ENCODE assay signal across 1 cellular context in the genomic region with DNA sequence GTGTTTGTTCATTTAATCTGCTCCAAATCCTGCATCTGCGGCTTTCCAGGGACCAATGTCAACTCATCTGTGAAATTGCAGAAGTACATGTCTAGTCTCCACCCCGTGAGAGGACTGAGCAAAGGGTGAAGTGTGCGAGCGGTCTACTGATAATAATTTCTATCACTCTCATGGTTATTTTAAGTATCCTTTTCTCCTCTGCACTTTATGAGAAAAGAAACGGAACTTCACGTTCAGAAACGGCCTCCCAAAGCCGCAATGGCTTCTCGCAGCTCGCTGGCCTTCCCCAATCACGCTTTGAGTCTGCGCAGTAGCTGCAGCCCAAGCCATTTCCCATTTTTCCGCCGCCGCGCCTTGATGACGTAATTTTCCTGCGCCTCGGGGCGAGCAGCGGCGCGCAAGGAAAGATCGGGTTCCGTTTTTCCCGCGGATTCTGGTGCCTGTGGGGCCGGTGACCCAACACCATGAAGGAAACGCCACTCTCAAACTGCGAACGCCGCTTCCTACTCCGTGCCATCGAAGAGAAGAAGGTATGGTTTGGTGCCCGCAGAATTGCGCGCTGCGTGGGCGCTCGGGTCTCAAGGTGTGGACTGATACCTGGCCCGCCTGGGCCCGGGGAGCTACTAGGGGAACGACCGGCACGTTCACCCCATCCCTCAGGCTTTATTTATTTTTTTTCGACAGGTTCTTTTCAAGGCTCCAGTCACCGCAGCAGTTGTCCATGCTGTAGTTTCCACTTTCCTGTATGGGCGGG.
TF ChIP-seq lines count a peak whose summit lies in the region.

A gene with protein sequence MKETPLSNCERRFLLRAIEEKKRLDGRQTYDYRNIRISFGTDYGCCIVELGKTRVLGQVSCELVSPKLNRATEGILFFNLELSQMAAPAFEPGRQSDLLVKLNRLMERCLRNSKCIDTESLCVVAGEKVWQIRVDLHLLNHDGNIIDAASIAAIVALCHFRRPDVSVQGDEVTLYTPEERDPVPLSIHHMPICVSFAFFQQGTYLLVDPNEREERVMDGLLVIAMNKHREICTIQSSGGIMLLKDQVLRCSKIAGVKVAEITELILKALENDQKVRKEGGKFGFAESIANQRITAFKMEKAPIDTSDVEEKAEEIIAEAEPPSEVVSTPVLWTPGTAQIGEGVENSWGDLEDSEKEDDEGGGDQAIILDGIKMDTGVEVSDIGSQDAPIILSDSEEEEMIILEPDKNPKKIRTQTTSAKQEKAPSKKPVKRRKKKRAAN (plus strand): TSS at position 363 of the 754 bp plus-strand sequence. CDS start 102 bp downstream, at position 465.

TF ChIP-seq in HepG2, 621 proteins besides CTCF, POLR2A, EP300 and RAD21 (continued from another document and continues in another):
- TF ChIP-seq, protein P1, sequence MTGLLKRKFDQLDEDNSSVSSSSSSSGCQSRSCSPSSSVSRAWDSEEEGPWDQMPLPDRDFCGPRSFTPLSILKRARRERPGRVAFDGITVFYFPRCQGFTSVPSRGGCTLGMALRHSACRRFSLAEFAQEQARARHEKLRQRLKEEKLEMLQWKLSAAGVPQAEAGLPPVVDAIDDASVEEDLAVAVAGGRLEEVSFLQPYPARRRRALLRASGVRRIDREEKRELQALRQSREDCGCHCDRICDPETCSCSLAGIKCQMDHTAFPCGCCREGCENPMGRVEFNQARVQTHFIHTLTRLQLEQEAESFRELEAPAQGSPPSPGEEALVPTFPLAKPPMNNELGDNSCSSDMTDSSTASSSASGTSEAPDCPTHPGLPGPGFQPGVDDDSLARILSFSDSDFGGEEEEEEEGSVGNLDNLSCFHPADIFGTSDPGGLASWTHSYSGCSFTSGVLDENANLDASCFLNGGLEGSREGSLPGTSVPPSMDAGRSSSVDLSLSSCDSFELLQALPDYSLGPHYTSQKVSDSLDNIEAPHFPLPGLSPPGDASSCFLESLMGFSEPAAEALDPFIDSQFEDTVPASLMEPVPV (CRISPR knock-in tag; IDR thresholded peaks at IDR 0.05) = no peak; the same call in 1 of the 2 replicates
- TF ChIP-seq SRSF4 (IDR thresholded peaks at IDR 0.05; ENCODE audit: low read depth, low read length, poor library complexity, severe bottlenecking) (no peak), ZNF879 (CRISPR knock-in tag; IDR thresholded peaks at IDR 0.05) (no peak), NFYC (CRISPR knock-in tag; IDR thresholded peaks at IDR 0.05) (peak; percentile 39; the same call in 1 of the 2 replicates), PAWR (CRISPR knock-in tag; IDR thresholded peaks at IDR 0.05; ENCODE audit: borderline replicate concordance) (no peak), ZNF557 (CRISPR knock-in tag; IDR thresholded peaks at IDR 0.05) (no peak), KMT2B (CRISPR knock-in tag; IDR thresholded peaks at IDR 0.05) (peak; percentile 100), ZNF333 (CRISPR knock-in tag; IDR thresholded peaks at IDR 0.05; ENCODE audit: borderline replicate concordance) (no peak), EHMT2 (IDR thresholded peaks at IDR 0.05; ENCODE audit: borderline replicate concordance, low read depth, low read length) (no peak), NBN (conservative IDR thresholded peaks at IDR 0.05) (no peak), ZSCAN22 (CRISPR knock-in tag; IDR thresholded peaks at IDR 0.05) (no peak), HOXA9 (CRISPR knock-in tag; IDR thresholded peaks at IDR 0.05; ENCODE audit: borderline replicate concordance) (peak; percentile 60; the same call in 1 of the 2 replicates), SP1 (IDR thresholded peaks at IDR 0.05) (no peak), SP1 (CRISPR knock-in tag; IDR thresholded peaks at IDR 0.05) (peak; percentile 47; the same call in 1 of the 2 replicates), FOXM1 (CRISPR knock-in tag; IDR thresholded peaks at IDR 0.05) (no peak), SETDB1 (CRISPR knock-in tag; IDR thresholded peaks at IDR 0.05; ENCODE audit: borderline replicate concordance) (no peak), SYNCRIP (IDR thresholded peaks at IDR 0.05; ENCODE audit: insufficient read depth, low read depth, low read length) (no peak), ZNF432 (CRISPR knock-in tag; IDR thresholded peaks at IDR 0.05; ENCODE audit: borderline replicate concordance) (no peak), NAIF1 (CRISPR knock-in tag; IDR thresholded peaks at IDR 0.05; ENCODE audit: borderline replicate concordance) (no peak), TSC22D2 (CRISPR knock-in tag; IDR thresholded peaks at IDR 0.05; ENCODE audit: borderline replicate concordance) (no peak; the same call in 1 of the 2 replicates), ZNF263 (CRISPR knock-in tag; IDR thresholded peaks at IDR 0.05) (0 out of 2 replicates have a peak, but pooled peaks have one; percentile 22), DPF2 (CRISPR knock-in tag; IDR thresholded peaks at IDR 0.05; ENCODE audit: borderline replicate concordance, low read depth) (no peak), ZNF124 (CRISPR knock-in tag; IDR thresholded peaks at IDR 0.05) (peak; percentile 82; the same call in 1 of the 2 replicates), TBP (CRISPR knock-in tag; IDR thresholded peaks at IDR 0.05) (no peak), SNAPC2 (CRISPR knock-in tag; IDR thresholded peaks at IDR 0.05) (no peak), POLR2AphosphoS2 (IDR thresholded peaks at IDR 0.05; ENCODE audit: low read depth, low read length) (0 out of 2 replicates have a peak, but pooled peaks have one; percentile 68), SUZ12 (IDR thresholded peaks at IDR 0.05; ENCODE audit: low read depth, low read length) (no peak), FOXK2 (IDR thresholded peaks at IDR 0.05) (no peak), ZNF274 (CRISPR knock-in tag; IDR thresholded peaks at IDR 0.05) (peak; percentile 77; the same call in 1 of the 2 replicates), ZNF672 (CRISPR knock-in tag; IDR thresholded peaks at IDR 0.05) (no peak), ZFP62 (CRISPR knock-in tag; IDR thresholded peaks at IDR 0.05) (no peak)
- TF ChIP-seq, protein P2, sequence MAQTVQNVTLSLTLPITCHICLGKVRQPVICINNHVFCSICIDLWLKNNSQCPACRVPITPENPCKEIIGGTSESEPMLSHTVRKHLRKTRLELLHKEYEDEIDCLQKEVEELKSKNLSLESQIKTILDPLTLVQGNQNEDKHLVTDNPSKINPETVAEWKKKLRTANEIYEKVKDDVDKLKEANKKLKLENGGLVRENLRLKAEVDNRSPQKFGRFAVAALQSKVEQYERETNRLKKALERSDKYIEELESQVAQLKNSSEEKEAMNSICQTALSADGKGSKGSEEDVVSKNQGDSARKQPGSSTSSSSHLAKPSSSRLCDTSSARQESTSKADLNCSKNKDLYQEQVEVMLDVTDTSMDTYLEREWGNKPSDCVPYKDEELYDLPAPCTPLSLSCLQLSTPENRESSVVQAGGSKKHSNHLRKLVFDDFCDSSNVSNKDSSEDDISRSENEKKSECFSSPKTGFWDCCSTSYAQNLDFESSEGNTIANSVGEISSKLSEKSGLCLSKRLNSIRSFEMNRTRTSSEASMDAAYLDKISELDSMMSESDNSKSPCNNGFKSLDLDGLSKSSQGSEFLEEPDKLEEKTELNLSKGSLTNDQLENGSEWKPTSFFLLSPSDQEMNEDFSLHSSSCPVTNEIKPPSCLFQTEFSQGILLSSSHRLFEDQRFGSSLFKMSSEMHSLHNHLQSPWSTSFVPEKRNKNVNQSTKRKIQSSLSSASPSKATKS (CRISPR knock-in tag; IDR thresholded peaks at IDR 0.05) = no peak
- TF ChIP-seq, protein P3, sequence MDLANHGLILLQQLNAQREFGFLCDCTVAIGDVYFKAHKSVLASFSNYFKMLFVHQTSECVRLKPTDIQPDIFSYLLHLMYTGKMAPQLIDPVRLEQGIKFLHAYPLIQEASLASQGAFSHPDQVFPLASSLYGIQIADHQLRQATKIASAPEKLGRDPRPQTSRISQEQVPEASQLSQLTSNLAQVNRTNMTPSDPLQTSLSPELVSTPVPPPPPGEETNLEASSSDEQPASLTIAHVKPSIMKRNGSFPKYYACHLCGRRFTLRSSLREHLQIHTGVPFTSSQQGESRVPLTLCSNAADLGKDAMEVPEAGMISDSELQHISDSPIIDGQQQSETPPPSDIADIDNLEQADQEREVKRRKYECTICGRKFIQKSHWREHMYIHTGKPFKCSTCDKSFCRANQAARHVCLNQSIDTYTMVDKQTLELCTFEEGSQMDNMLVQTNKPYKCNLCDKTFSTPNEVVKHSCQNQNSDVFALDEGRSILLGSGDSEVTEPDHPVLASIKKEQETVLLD (CRISPR knock-in tag; IDR thresholded peaks at IDR 0.05; ENCODE audit: low read depth) = peak; percentile 72
- TF ChIP-seq, protein P4, sequence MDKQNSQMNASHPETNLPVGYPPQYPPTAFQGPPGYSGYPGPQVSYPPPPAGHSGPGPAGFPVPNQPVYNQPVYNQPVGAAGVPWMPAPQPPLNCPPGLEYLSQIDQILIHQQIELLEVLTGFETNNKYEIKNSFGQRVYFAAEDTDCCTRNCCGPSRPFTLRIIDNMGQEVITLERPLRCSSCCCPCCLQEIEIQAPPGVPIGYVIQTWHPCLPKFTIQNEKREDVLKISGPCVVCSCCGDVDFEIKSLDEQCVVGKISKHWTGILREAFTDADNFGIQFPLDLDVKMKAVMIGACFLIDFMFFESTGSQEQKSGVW (CRISPR knock-in tag; IDR thresholded peaks at IDR 0.05; ENCODE audit: borderline replicate concordance) = no peak; the same call in 1 of the 2 replicates
- TF ChIP-seq, protein P5, sequence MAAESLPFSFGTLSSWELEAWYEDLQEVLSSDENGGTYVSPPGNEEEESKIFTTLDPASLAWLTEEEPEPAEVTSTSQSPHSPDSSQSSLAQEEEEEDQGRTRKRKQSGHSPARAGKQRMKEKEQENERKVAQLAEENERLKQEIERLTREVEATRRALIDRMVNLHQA (CRISPR knock-in tag; IDR thresholded peaks at IDR 0.05) = no peak
- TF ChIP-seq, protein P6, sequence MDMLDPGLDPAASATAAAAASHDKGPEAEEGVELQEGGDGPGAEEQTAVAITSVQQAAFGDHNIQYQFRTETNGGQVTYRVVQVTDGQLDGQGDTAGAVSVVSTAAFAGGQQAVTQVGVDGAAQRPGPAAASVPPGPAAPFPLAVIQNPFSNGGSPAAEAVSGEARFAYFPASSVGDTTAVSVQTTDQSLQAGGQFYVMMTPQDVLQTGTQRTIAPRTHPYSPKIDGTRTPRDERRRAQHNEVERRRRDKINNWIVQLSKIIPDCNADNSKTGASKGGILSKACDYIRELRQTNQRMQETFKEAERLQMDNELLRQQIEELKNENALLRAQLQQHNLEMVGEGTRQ (IDR thresholded peaks at IDR 0.05; ENCODE audit: low read depth, low read length) = no peak
- TF ChIP-seq, protein P6 (CRISPR knock-in tag; IDR thresholded peaks at IDR 0.05; ENCODE audit: borderline replicate concordance) = no peak
- TF ChIP-seq, protein P7, sequence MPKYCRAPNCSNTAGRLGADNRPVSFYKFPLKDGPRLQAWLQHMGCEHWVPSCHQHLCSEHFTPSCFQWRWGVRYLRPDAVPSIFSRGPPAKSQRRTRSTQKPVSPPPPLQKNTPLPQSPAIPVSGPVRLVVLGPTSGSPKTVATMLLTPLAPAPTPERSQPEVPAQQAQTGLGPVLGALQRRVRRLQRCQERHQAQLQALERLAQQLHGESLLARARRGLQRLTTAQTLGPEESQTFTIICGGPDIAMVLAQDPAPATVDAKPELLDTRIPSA (CRISPR knock-in tag; IDR thresholded peaks at IDR 0.05; ENCODE audit: borderline replicate concordance) = no peak
- TF ChIP-seq, protein P8, sequence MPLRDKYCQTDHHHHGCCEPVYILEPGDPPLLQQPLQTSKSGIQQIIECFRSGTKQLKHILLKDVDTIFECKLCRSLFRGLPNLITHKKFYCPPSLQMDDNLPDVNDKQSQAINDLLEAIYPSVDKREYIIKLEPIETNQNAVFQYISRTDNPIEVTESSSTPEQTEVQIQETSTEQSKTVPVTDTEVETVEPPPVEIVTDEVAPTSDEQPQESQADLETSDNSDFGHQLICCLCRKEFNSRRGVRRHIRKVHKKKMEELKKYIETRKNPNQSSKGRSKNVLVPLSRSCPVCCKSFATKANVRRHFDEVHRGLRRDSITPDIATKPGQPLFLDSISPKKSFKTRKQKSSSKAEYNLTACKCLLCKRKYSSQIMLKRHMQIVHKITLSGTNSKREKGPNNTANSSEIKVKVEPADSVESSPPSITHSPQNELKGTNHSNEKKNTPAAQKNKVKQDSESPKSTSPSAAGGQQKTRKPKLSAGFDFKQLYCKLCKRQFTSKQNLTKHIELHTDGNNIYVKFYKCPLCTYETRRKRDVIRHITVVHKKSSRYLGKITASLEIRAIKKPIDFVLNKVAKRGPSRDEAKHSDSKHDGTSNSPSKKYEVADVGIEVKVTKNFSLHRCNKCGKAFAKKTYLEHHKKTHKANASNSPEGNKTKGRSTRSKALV (CRISPR knock-in tag; IDR thresholded peaks at IDR 0.05) = peak; percentile 68; the same call in 1 of the 2 replicates
- TF ChIP-seq, protein P9, sequence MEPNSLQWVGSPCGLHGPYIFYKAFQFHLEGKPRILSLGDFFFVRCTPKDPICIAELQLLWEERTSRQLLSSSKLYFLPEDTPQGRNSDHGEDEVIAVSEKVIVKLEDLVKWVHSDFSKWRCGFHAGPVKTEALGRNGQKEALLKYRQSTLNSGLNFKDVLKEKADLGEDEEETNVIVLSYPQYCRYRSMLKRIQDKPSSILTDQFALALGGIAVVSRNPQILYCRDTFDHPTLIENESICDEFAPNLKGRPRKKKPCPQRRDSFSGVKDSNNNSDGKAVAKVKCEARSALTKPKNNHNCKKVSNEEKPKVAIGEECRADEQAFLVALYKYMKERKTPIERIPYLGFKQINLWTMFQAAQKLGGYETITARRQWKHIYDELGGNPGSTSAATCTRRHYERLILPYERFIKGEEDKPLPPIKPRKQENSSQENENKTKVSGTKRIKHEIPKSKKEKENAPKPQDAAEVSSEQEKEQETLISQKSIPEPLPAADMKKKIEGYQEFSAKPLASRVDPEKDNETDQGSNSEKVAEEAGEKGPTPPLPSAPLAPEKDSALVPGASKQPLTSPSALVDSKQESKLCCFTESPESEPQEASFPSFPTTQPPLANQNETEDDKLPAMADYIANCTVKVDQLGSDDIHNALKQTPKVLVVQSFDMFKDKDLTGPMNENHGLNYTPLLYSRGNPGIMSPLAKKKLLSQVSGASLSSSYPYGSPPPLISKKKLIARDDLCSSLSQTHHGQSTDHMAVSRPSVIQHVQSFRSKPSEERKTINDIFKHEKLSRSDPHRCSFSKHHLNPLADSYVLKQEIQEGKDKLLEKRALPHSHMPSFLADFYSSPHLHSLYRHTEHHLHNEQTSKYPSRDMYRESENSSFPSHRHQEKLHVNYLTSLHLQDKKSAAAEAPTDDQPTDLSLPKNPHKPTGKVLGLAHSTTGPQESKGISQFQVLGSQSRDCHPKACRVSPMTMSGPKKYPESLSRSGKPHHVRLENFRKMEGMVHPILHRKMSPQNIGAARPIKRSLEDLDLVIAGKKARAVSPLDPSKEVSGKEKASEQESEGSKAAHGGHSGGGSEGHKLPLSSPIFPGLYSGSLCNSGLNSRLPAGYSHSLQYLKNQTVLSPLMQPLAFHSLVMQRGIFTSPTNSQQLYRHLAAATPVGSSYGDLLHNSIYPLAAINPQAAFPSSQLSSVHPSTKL (CRISPR knock-in tag; IDR thresholded peaks at IDR 0.05) = peak; percentile 46; the same call in 1 of the 2 replicates
